ENCODE assay signal across 1 cellular context in genomic region chr21:45539796-45540600, GRCh38.
TF ChIP-seq lines count a peak whose summit lies in the region.

No MANE protein-coding gene starts in this region.

TF ChIP-seq in HEK293T, 16 proteins besides CTCF, POLR2A, EP300 and RAD21 (continued from another document):
- TF ChIP-seq HDGF (IDR thresholded peaks at IDR 0.05; ENCODE audit: borderline replicate concordance) (no peak), FOXK2 (IDR thresholded peaks at IDR 0.05) (no peak), SUZ12 (IDR thresholded peaks at IDR 0.05) (no peak)
